In genomic region chrX:38878674-38879375, GRCh38 we compare ENCODE assay signal across 24 cellular contexts.
A peak's percentile ranks its signal among the peaks of the same experiment; 100 is the strongest.
DNase-seq lines count a peak whose midpoint lies in the region; ATAC-seq and TF ChIP-seq lines count a peak whose summit lies in the region.
"Had no signal": no experiment of that assay in that cellular context is flagged by ENCODE, and none has a peak within 500 bp of the region (broad histone marks: within the 10 kb centered on the region; RNA-seq: fewer than 3 reads in every experiment).

No MANE protein-coding gene starts in this region.

- POLR2A ChIA-PET in activated CD4-positive, alpha-beta T cell treated with anti-CD3 and anti-CD28 coated beads, Interleukin-2, amount 10 ng/mL, durations not matched to agents 7 days and 5 days (lab: Charles Lee), result no interaction called here

- no peaks in the 10 kb centered on the region for H3K36me3 Mint-ChIP-seq in activated CD4-positive, alpha-beta T cell treated with anti-CD3 and anti-CD28 coated beads, Interleukin-2, amount 10 ng/mL, durations not matched to agents 7 days and 5 days (ENCODE audit: low read depth)
- H3K36me3 Mint-ChIP-seq in stimulated activated naive B cell treated with anti-CD40 and anti-IgM and Interleukin-4, amounts not matched to agents 10 μg/mL and 1 μg/mL and 100 μg/mL, for 72 hours, result no peaks in the 10 kb centered on the region
- H3K36me3 Mint-ChIP-seq: type B pancreatic cell, WTC11 had no signal

- H3K4me1 Mint-ChIP-seq in activated CD4-positive, alpha-beta T cell treated with anti-CD3 and anti-CD28 coated beads, Interleukin-2, amount 10 ng/mL, durations not matched to agents 7 days and 5 days, result peaks cover 18% of the 10 kb centered on the region
- H3K4me1 Mint-ChIP-seq in stimulated activated naive B cell treated with anti-CD40 and anti-IgM and Interleukin-4, amounts not matched to agents 10 μg/mL and 1 μg/mL and 100 μg/mL, for 72 hours, result peaks cover 23 to 38% of the 10 kb centered on the region in 2 donors

- CTCF ChIA-PET in activated CD4-positive, alpha-beta T cell treated with anti-CD3 and anti-CD28 coated beads, Interleukin-2, amount 10 ng/mL, durations not matched to agents 7 days and 5 days (lab: Charles Lee), result interaction anchor here (1.9 kb wide), 1 partner anchor 10 kb away, joined by 4 read pairs; no protein-coding TSS in a partner anchor

- no peak overlapping the region for H3K4me3 ChIP-seq in HL-60 (replicated peaks; ENCODE audit: insufficient read depth, low read length)
- H3K4me3 ChIP-seq: psoas muscle had no signal

- no peak for TF ChIP-seq CTCF in HL-60 (IDR thresholded peaks at IDR 0.05; ENCODE audit: insufficient read depth, low read length)

- H3K27ac ChIP-seq in HL-60 (replicated peaks), result peak overlapping the region; percentile 50

- H3K27ac Mint-ChIP-seq in activated CD4-positive, alpha-beta T cell treated with anti-CD3 and anti-CD28 coated beads, Interleukin-2, amount 10 ng/mL, durations not matched to agents 7 days and 5 days, result peak overlapping the region; percentile 25
- no peak overlapping the region for H3K27ac Mint-ChIP-seq in stimulated activated naive B cell treated with anti-CD40 and anti-IgM and Interleukin-4, amounts not matched to agents 10 μg/mL and 1 μg/mL and 100 μg/mL, for 72 hours
- H3K27ac Mint-ChIP-seq: activated CD4-positive, alpha-beta memory T cell treated with anti-CD3 and anti-CD28 coated beads, Interleukin-2, amount 10 ng/mL, durations not matched to agents 7 days and 5 days; type B pancreatic cell; WTC11 had no signal

- TF ChIP-seq POLR2A in Raji (IDR thresholded peaks at IDR 0.05; ENCODE audit: insufficient read depth, low read depth, low read length), result peak; percentile 41; the same call in 1 of the 2 replicates

- no peaks in the 10 kb centered on the region for H3K27me3 Mint-ChIP-seq in activated CD4-positive, alpha-beta T cell treated with anti-CD3 and anti-CD28 coated beads, Interleukin-2, amount 10 ng/mL, durations not matched to agents 7 days and 5 days
- H3K27me3 Mint-ChIP-seq in stimulated activated naive B cell treated with anti-CD40 and anti-IgM and Interleukin-4, amounts not matched to agents 10 μg/mL and 1 μg/mL and 100 μg/mL, for 72 hours, result no peaks in the 10 kb centered on the region
- H3K27me3 Mint-ChIP-seq: activated CD4-positive, alpha-beta memory T cell treated with anti-CD3 and anti-CD28 coated beads, Interleukin-2, amount 10 ng/mL, durations not matched to agents 7 days and 5 days; type B pancreatic cell had no signal

- peaks cover 4% of the 10 kb centered on the region for H3K9me3 Mint-ChIP-seq in activated CD4-positive, alpha-beta T cell treated with anti-CD3 and anti-CD28 coated beads, Interleukin-2, amount 10 ng/mL, durations not matched to agents 7 days and 5 days
- peaks cover 0 to 3% of the 10 kb centered on the region in 2 donors for H3K9me3 Mint-ChIP-seq in stimulated activated naive B cell treated with anti-CD40 and anti-IgM and Interleukin-4, amounts not matched to agents 10 μg/mL and 1 μg/mL and 100 μg/mL, for 72 hours
- H3K9me3 Mint-ChIP-seq: activated CD4-positive, alpha-beta memory T cell treated with anti-CD3 and anti-CD28 coated beads, Interleukin-2, amount 10 ng/mL, durations not matched to agents 7 days and 5 days; WTC11 had no signal

- H3K4me3 Mint-ChIP-seq in activated CD4-positive, alpha-beta T cell treated with anti-CD3 and anti-CD28 coated beads, Interleukin-2, amount 10 ng/mL, durations not matched to agents 7 days and 5 days, result no peak overlapping the region
- no peak overlapping the region for H3K4me3 Mint-ChIP-seq in stimulated activated naive B cell treated with anti-CD40 and anti-IgM and Interleukin-4, amounts not matched to agents 10 μg/mL and 1 μg/mL and 100 μg/mL, for 72 hours
- H3K4me3 Mint-ChIP-seq: activated CD4-positive, alpha-beta memory T cell treated with anti-CD3 and anti-CD28 coated beads, Interleukin-2, amount 10 ng/mL, durations not matched to agents 7 days and 5 days; type B pancreatic cell; WTC11 had no signal

- H3K27me3 ChIP-seq in HL-60 (ENCODE audit: insufficient read depth, poor library complexity, severe bottlenecking), result no peaks in the 10 kb centered on the region
- H3K27me3 ChIP-seq: BE2C, neutrophil had no signal

- no peak for DNase-seq in activated CD4-positive, alpha-beta T cell treated with anti-CD3 and anti-CD28 coated beads, Interleukin-2, amount 10 ng/mL, durations not matched to agents 7 days and 5 days
- DNase-seq in activated CD4-positive, alpha-beta T cell treated with anti-CD3 and anti-CD28 coated beads, Interleukin-2, amount 50 U/mL, for 1 hour, result no peak
- DNase-seq in HL-60 (ENCODE audit: low read depth in 1 of 2, low spot score in 1 of 2), result no peak
- no peak for DNase-seq in stimulated activated naive B cell treated with anti-CD40 and anti-IgM and Interleukin-4, amounts not matched to agents 10 μg/mL and 1 μg/mL and 100 μg/mL, for 72 hours
- DNase-seq in SKM-1 treated with dmso at 0.1 percent for 144 hours (lab: John Stamatoyannopoulos, UW; ENCODE audit: unreplicated experiment), result no peak
- DNase-seq in NCI-H1417 (lab: John Stamatoyannopoulos, UW), result no peak
- DNase-seq in NK-92 treated with Interleukin-12 subunit alpha and Interleukin-12 subunit beta, amount 100 ng/mL, for 24 hours (lab: John Stamatoyannopoulos, UW), result no peak
- DNase-seq: activated CD4-positive, alpha-beta memory T cell treated with anti-CD3 and anti-CD28 coated beads, Interleukin-2, amount 10 ng/mL, durations not matched to agents 7 days and 5 days; BE2C; Caco-2; effector CD4-positive, alpha-beta T cell; EL; foreskin fibroblast; IMR-90; mesenchymal stem cell; NCI-H2171 treated with DMSO at 0.1 percent for 48 hours; NCI-H524 treated with DMSO at 0.1 percent for 48 hours; stimulated activated CD8-positive, alpha-beta memory T cell treated with anti-CD3 and anti-CD28 coated beads, Interleukin-4, amount 100 ng/mL, for 48 hours; T1000 had no signal

- ATAC-seq in stimulated activated naive B cell treated with anti-CD40 and anti-IgM and Interleukin-4, amounts not matched to agents 10 μg/mL and 1 μg/mL and 100 μg/mL, for 72 hours (replicated peaks), result peak; percentile 5 to 22
- ATAC-seq: WTC11 had no signal
